ENCODE assay signal across 1 cellular context in genomic region chr7:157771689-157772088, GRCh38.
TF ChIP-seq lines count a peak whose summit lies in the region.

No MANE protein-coding gene starts in this region.

TF ChIP-seq in IMR-90, 13 proteins besides CTCF, POLR2A, EP300 and RAD21 (continued from another document):
- TF ChIP-seq USF2 (IDR thresholded peaks at IDR 0.05; ENCODE audit: low read depth, low read length) (no peak), CHD1 (IDR thresholded peaks at IDR 0.05; ENCODE audit: low read depth, low read length) (no peak), BHLHE40 (IDR thresholded peaks at IDR 0.05; ENCODE audit: low read depth, low read length) (no peak), CEBPB (IDR thresholded peaks at IDR 0.05; ENCODE audit: low read depth, low read length) (no peak), MAFK (IDR thresholded peaks at IDR 0.05; ENCODE audit: low read depth, low read length) (no peak), MXI1 (IDR thresholded peaks at IDR 0.05; ENCODE audit: borderline replicate concordance, low read depth, low read length) (no peak), RCOR1 (IDR thresholded peaks at IDR 0.05; ENCODE audit: insufficient replicate concordance, low read length) (no peak), FOS (IDR thresholded peaks at IDR 0.05; ENCODE audit: low read depth, low read length) (no peak), SMC3 (IDR thresholded peaks at IDR 0.05; ENCODE audit: low read depth, low read length) (no peak), RFX5 (IDR thresholded peaks at IDR 0.05; ENCODE audit: low read depth, low read length) (no peak)
